In genomic region chr5:150000261-150000989, GRCh38 we compare ENCODE assay signal across 8 cellular contexts. TPM values are rescaled to one million over a fixed set of nuclear protein-coding genes. Genes with fewer than 3 reads are reported as not detected.
DNase-seq lines count a peak whose midpoint lies in the region; ATAC-seq and TF ChIP-seq lines count a peak whose summit lies in the region.

Gene HMGXB3, plus strand, starts transcription at chr5:150000739. Its CDS starts 4,114 bp downstream, at chr5:150004853.
Gene TIGD6, minus strand, starts transcription at chr5:150000654. Its CDS starts 4,306 bp downstream, at chr5:149996348.

- TF ChIP-seq EP300 in Ishikawa (IDR thresholded peaks at IDR 0.05; ENCODE audit: borderline replicate concordance) = peak; percentile 32; the same call in 1 of the 2 replicates

- peak; percentile 98 for DNase-seq in DMS53 (lab: John Stamatoyannopoulos, UW)
- peak; percentile 26 for DNase-seq in OCI-M2 (lab: John Stamatoyannopoulos, UW; ENCODE audit: unreplicated experiment)
- peak; percentile 93 for DNase-seq in activated T-cell treated with anti-CD3 and anti-CD28 coated beads, Interleukin-2, amount 50 U/mL, for 24 hours
- DNase-seq in stimulated activated CD8-positive, alpha-beta memory T cell treated with anti-CD3 and anti-CD28 coated beads, Interleukin-7, amount 100 ng/mL, for 1 hour (ENCODE audit: low read depth in 2 of 2) = peak; percentile 66 to 69

- peak within 1 kb of the TSS; percentile 95 for H3K27ac Mint-ChIP-seq in activated T-cell treated with anti-CD3 and anti-CD28 coated beads, Interleukin-2, amount 50 U/mL, for 24 hours

- peak within 1 kb of the TSS; percentile 85 to 96 for H3K4me3 ChIP-seq in esophagus (ENCODE audit: low read depth in 1 of 2, low read length in 2 of 2)
- peak within 1 kb of the TSS; percentile 92 to 96 for H3K4me3 ChIP-seq in muscle layer of colon (ENCODE audit: low read depth in 1 of 2, low read length in 2 of 2)

- peak within 1 kb of the TSS; percentile 87 for H3K4me3 Mint-ChIP-seq in activated T-cell treated with anti-CD3 and anti-CD28 coated beads, Interleukin-2, amount 50 U/mL, for 24 hours

- H3K4me1 Mint-ChIP-seq in activated T-cell treated with anti-CD3 and anti-CD28 coated beads, Interleukin-2, amount 50 U/mL, for 24 hours (ENCODE audit: low read depth) = peaks cover 45% of the 10 kb centered on the region

- H3K36me3 ChIP-seq in esophagus (ENCODE audit: control insufficient read depth in 2 of 2, insufficient read depth in 2 of 2, low read length in 1 of 2) (peaks cover 1 to 2% of the 10 kb centered on the region in 2 donors), muscle layer of colon (ENCODE audit: insufficient read depth, low read length) (peaks cover 14% of the 10 kb centered on the region)

- H3K9me3 Mint-ChIP-seq in activated T-cell treated with anti-CD3 and anti-CD28 coated beads, Interleukin-2, amount 50 U/mL, for 24 hours = no peaks in the 10 kb centered on the region

- no peaks in the 10 kb centered on the region for H3K27me3 Mint-ChIP-seq in activated T-cell treated with anti-CD3 and anti-CD28 coated beads, Interleukin-2, amount 50 U/mL, for 24 hours

- 0 to 1% methylated on average over 70 to 72 of the region's 72 CpGs for whole genome bisulfite sequencing in esophagus, 2 donors

- peak within 1 kb of the TSS; percentile 81 to 97 for H3K27ac ChIP-seq in esophagus (ENCODE audit: low read depth in 2 of 2, low read length in 1 of 2)
- H3K27ac ChIP-seq in muscle layer of colon (ENCODE audit: low read depth, low read length) = peak within 1 kb of the TSS; percentile 92

- H3K36me3 Mint-ChIP-seq in activated T-cell treated with anti-CD3 and anti-CD28 coated beads, Interleukin-2, amount 50 U/mL, for 24 hours (ENCODE audit: low read depth) = peaks cover 55% of the 10 kb centered on the region

- H3K27me3 ChIP-seq in esophagus (ENCODE audit: control insufficient read depth in 1 of 2, insufficient read depth in 2 of 2, low read length in 2 of 2) (no peaks in the 10 kb centered on the region), muscle layer of colon (ENCODE audit: control insufficient read depth in 1 of 2, insufficient read depth in 2 of 2, low read length in 2 of 2) (no peaks in the 10 kb centered on the region)

- TF ChIP-seq RAD21 in Ishikawa (IDR thresholded peaks at IDR 0.05; ENCODE audit: low read depth) = no peak

- peak; percentile 86 for ATAC-seq in GM21619 (IDR thresholded peaks at IDR 0.05; ENCODE audit: unreplicated experiment)

- no peaks in the 10 kb centered on the region for H3K9me3 ChIP-seq in esophagus (ENCODE audit: control insufficient read depth in 2 of 2, insufficient read depth in 1 of 2, low read depth in 1 of 2, low read length in 1 of 2)
- no peaks in the 10 kb centered on the region for H3K9me3 ChIP-seq in muscle layer of colon (ENCODE audit: low read length)

- H3K4me1 ChIP-seq in esophagus (ENCODE audit: control insufficient read depth in 2 of 2, insufficient read depth in 2 of 2, low read length in 1 of 2) (peaks cover 2 to 6% of the 10 kb centered on the region in 2 donors), muscle layer of colon (ENCODE audit: insufficient read depth, low read length) (peaks cover 30% of the 10 kb centered on the region)

- peak within 1 kb of the TSS; percentile 92 for H3K9ac ChIP-seq in muscle layer of colon (ENCODE audit: low read length)

TF ChIP-seq in Ishikawa, 13 proteins besides CTCF, POLR2A, EP300 and RAD21:
- TF ChIP-seq FOXM1 (IDR thresholded peaks at IDR 0.05; ENCODE audit: borderline replicate concordance, low read depth) (no peak), EGR1 (IDR thresholded peaks at IDR 0.05) (no peak), CREB1 (IDR thresholded peaks at IDR 0.05; ENCODE audit: low read depth) (peak; percentile 48), TAF1 (IDR thresholded peaks at IDR 0.05; ENCODE audit: low read depth) (peak; percentile 76), NFIC (IDR thresholded peaks at IDR 0.05) (no peak), MAX (IDR thresholded peaks at IDR 0.05) (peak; percentile 78; the same call in 1 of the 2 replicates), ZBTB7A (IDR thresholded peaks at IDR 0.05; ENCODE audit: low read depth) (peak; percentile 86), REST (IDR thresholded peaks at IDR 0.05; ENCODE audit: low read depth) (no peak), USF1 (IDR thresholded peaks at IDR 0.05) (peak; percentile 96), TCF12 (IDR thresholded peaks at IDR 0.05; ENCODE audit: low read depth) (peak; percentile 52), YY1 (IDR thresholded peaks at IDR 0.05; ENCODE audit: low read depth) (peak; percentile 74), TEAD4 (IDR thresholded peaks at IDR 0.05) (0 out of 2 replicates have a peak, but pooled peaks have one; percentile 12)

RNA-seq across cellular contexts. Expression of gene HMGXB3, which starts in this region (rescaled TPM):
- polyA plus RNA-seq in esophagus = 10 to 100 TPM in 1 of 2 donors, 1 to 10 TPM in 1; 9.7 to 13.0 TPM

RNA-seq across cellular contexts. Expression of gene TIGD6, which starts in this region (rescaled TPM):
- 1 to 10 TPM; 2.1 to 2.5 TPM for polyA plus RNA-seq in esophagus

Comparison
In these comparisons a context has a peak if more than half of its experiments do, and no peak if none do; other contexts are left out.
1. Peak in every context shown above with its lines: DNase-seq, ATAC-seq, H3K4me3 ChIP-seq and H3K27ac ChIP-seq.
2. DNase-seq: peak in every context shown above with its lines; median percentile 98 in DMS53; 93 in activated T-cell treated with anti-CD3 and anti-CD28 coated beads, Interleukin-2, amount 50 U/mL, for 24 hours; 68 in stimulated activated CD8-positive, alpha-beta memory T cell treated with anti-CD3 and anti-CD28 coated beads, Interleukin-7, amount 100 ng/mL, for 1 hour; 26 in OCI-M2.